ENCODE assay signal across 14 cellular contexts in genomic region chr10:6336013-6336412, GRCh38.
"Had no signal": no experiment of that assay in that cellular context is flagged by ENCODE, and none has a peak within 500 bp of the region (broad histone marks: within the 10 kb centered on the region; RNA-seq: fewer than 3 reads in every experiment).

No MANE protein-coding gene starts in this region.

- ATAC-seq: foreskin keratinocyte; natural killer cell treated with Interleukin-12 subunit alpha and Interleukin-12 subunit beta and Interleukin-15 and Interleukin-18, amount 100 ng/mL, for 72 hours; right cardiac atrium; stimulated activated effector memory CD8-positive, alpha-beta T cell treated with anti-CD3 and anti-CD28 coated beads, Interleukin-12 subunit alpha, Interleukin-12 subunit beta, amount 100 ng/mL, for 72 hours; stimulated activated naive CD8-positive, alpha-beta T cell treated with anti-CD3 and anti-CD28 coated beads, Interleukin-15, Interleukin-2, amounts not matched to agents 100 U/mL and 50 U/mL, for 24 hours had no signal

- H3K36me3 ChIP-seq: suprapubic skin, thyroid gland had no signal

- H3K4me1 ChIP-seq: foreskin keratinocyte, suprapubic skin, thyroid gland had no signal

- H3K4me3 ChIP-seq: hepatocyte, suprapubic skin, thyroid gland had no signal

- H3K9me3 ChIP-seq: suprapubic skin, thyroid gland had no signal

- DNase-seq: cerebellar nuclear complex; dermis blood vessel endothelial cell; foreskin keratinocyte; kidney glomerular epithelial cell; mammary epithelial cell; right cardiac atrium; small intestine; stimulated activated CD4-positive, alpha-beta T cell treated with anti-CD3 and anti-CD28 coated beads, Interleukin-2, amount 100 ng/mL, for 48 hours; stimulated activated naive CD8-positive, alpha-beta T cell treated with anti-CD3 and anti-CD28 coated beads, Interleukin-15, Interleukin-2, amounts not matched to agents 100 U/mL and 50 U/mL, for 24 hours; thyroid gland had no signal

- H3K27me3 ChIP-seq: hepatocyte, suprapubic skin, thyroid gland had no signal

- H3K27ac ChIP-seq: foreskin keratinocyte, hepatocyte, suprapubic skin, thyroid gland had no signal
